Comparison of ENCODE assay signal across 16 cellular contexts in genomic region chr13:114167445-114167844, GRCh38. TPM values are rescaled to one million over a fixed set of nuclear protein-coding genes. Genes with fewer than 3 reads are reported as not detected.
DNase-seq lines count a peak whose midpoint lies in the region; ATAC-seq and TF ChIP-seq lines count a peak whose summit lies in the region.
"Had no signal": no experiment of that assay in that cellular context is flagged by ENCODE, and none has a peak within 500 bp of the region (broad histone marks: within the 10 kb centered on the region; RNA-seq: fewer than 3 reads in every experiment).

No MANE protein-coding gene starts in this region.

- peaks cover 15% of the 10 kb centered on the region for H3K4me1 Mint-ChIP-seq in activated B cell treated with CpG ODN at 0.5 μM for 24 hours
- H3K4me1 Mint-ChIP-seq in naive thymus-derived CD4-positive, alpha-beta T cell: peaks cover 27 to 62% (median 61%) of the 10 kb centered on the region in 7 donors

- H3K4me3 Mint-ChIP-seq in activated B cell treated with CpG ODN at 0.5 μM for 24 hours: no peak overlapping the region
- H3K4me3 Mint-ChIP-seq in naive thymus-derived CD4-positive, alpha-beta T cell: peak overlapping the region in 9 of 10 donors; percentile 3 to 74 (median 56)
- H3K4me3 Mint-ChIP-seq: effector memory CD8-positive, alpha-beta T cell; natural killer cell had no signal

- DNase-seq in CD1c-positive myeloid dendritic cell (ENCODE audit: extremely low spot score): peak; percentile 52
- peak; percentile 27 for DNase-seq in KG1 (lab: John Stamatoyannopoulos, UW)
- no peak for DNase-seq in activated B cell treated with CpG ODN at 0.5 μM for 24 hours
- peak in 3 of 9 donors; percentile 29 to 44 (median 41) for DNase-seq in naive thymus-derived CD4-positive, alpha-beta T cell
- DNase-seq in NCI-H1436 treated with DMSO at 0.1 percent for 48 hours (lab: John Stamatoyannopoulos, UW): no peak
- DNase-seq in activated CD8-positive, alpha-beta memory T cell treated with anti-CD3 and anti-CD28 coated beads, Interleukin-2, amount 50 U/mL, for 48 hours: no peak
- DNase-seq in NK-92 treated with Interleukin-12 subunit alpha and Interleukin-12 subunit beta, amount 100 ng/mL, for 24 hours (lab: John Stamatoyannopoulos, UW): no peak
- no peak for DNase-seq in iPS-NIHi11 (ENCODE audit: low spot score)
- DNase-seq: activated CD4-positive, alpha-beta T cell treated with anti-CD3 and anti-CD28 coated beads for 48 hours; effector memory CD8-positive, alpha-beta T cell; foreskin melanocyte; natural killer cell; NCI-H2171 treated with DMSO at 0.1 percent for 48 hours had no signal

- no peaks in the 10 kb centered on the region for H3K9me3 ChIP-seq in naive thymus-derived CD4-positive, alpha-beta T cell (ENCODE audit: control insufficient read depth in 2 of 3, low read length in 3 of 3)

- TF ChIP-seq CTCF in activated B cell treated with CpG ODN at 0.5 μM for 24 hours (IDR thresholded peaks at IDR 0.05): no peak

- H3K36me3 Mint-ChIP-seq in activated B cell treated with CpG ODN at 0.5 μM for 24 hours (ENCODE audit: low read depth): no peaks in the 10 kb centered on the region
- H3K36me3 Mint-ChIP-seq in naive thymus-derived CD4-positive, alpha-beta T cell: peaks cover 0 to 10% (median 0%) of the 10 kb centered on the region in 5 donors
- H3K36me3 Mint-ChIP-seq: natural killer cell had no signal

- peak overlapping the region; percentile 34 for H3K27ac ChIP-seq in naive thymus-derived CD4-positive, alpha-beta T cell (ENCODE audit: low read depth, low read length)

- intact Hi-C loops in activated B cell treated with CpG ODN at 0.5 μM for 24 hours (cut with micrococcal nuclease): no loop called here
- intact Hi-C loops in naive thymus-derived CD4-positive, alpha-beta T cell (cut with micrococcal nuclease): loop anchor here in 1 of 2 donors (1.0 to 5.0 kb wide), 2 partner anchors 9 to 35 kb away; partner anchors contain the start of gene RASA3

- no peaks in the 10 kb centered on the region for H3K36me3 ChIP-seq in naive thymus-derived CD4-positive, alpha-beta T cell (ENCODE audit: control insufficient read depth in 2 of 3, insufficient read depth in 3 of 3, low read length in 3 of 3)
- H3K36me3 ChIP-seq: right atrium auricular region had no signal

- H3K27me3 Mint-ChIP-seq in activated B cell treated with CpG ODN at 0.5 μM for 24 hours: peaks cover 18% of the 10 kb centered on the region
- H3K27me3 Mint-ChIP-seq in naive thymus-derived CD4-positive, alpha-beta T cell: peaks cover 0 to 26% (median 0%) of the 10 kb centered on the region in 5 donors
- H3K27me3 Mint-ChIP-seq: effector memory CD8-positive, alpha-beta T cell had no signal

- H3K4me3 ChIP-seq in naive thymus-derived CD4-positive, alpha-beta T cell (ENCODE audit: low read length): no peak overlapping the region
- H3K4me3 ChIP-seq: right atrium auricular region had no signal

- H3K27me3 ChIP-seq in naive thymus-derived CD4-positive, alpha-beta T cell (ENCODE audit: control insufficient read depth in 2 of 2, insufficient read depth in 2 of 2, low read length in 2 of 2): no peaks in the 10 kb centered on the region
- H3K27me3 ChIP-seq: right atrium auricular region had no signal

- no peak overlapping the region for H3K27ac Mint-ChIP-seq in activated B cell treated with CpG ODN at 0.5 μM for 24 hours
- peak overlapping the region in 8 of 9 donors; percentile 83 to 96 (median 88) for H3K27ac Mint-ChIP-seq in naive thymus-derived CD4-positive, alpha-beta T cell
- H3K27ac Mint-ChIP-seq: natural killer cell had no signal

- CTCF ChIA-PET in activated B cell treated with CpG ODN at 0.5 μM for 24 hours (lab: Charles Lee): no interaction called here
- CTCF ChIA-PET in naive thymus-derived CD4-positive, alpha-beta T cell (lab: Charles Lee): interaction anchor here (0.6 to 1.4 kb wide), 6 partner anchors 8 to 85 kb away, joined by 3 to 5 read pairs (median 3); no protein-coding TSS in a partner anchor

- H3K4me1 ChIP-seq in naive thymus-derived CD4-positive, alpha-beta T cell (ENCODE audit: control insufficient read depth in 2 of 2, insufficient read depth in 2 of 2, low read length in 2 of 2): peaks cover 5 to 47% of the 10 kb centered on the region in 2 donors

- no peaks in the 10 kb centered on the region for H3K9me3 Mint-ChIP-seq in activated B cell treated with CpG ODN at 0.5 μM for 24 hours
- H3K9me3 Mint-ChIP-seq in naive thymus-derived CD4-positive, alpha-beta T cell: peaks cover 3 to 18% (median 10%) of the 10 kb centered on the region in 11 donors
- H3K9me3 Mint-ChIP-seq: effector memory CD8-positive, alpha-beta T cell; natural killer cell had no signal

- peak; percentile 28 for ATAC-seq in activated B cell treated with CpG ODN at 0.5 μM for 24 hours (ENCODE audit: low read depth)
- peak; percentile 76 for ATAC-seq in naive thymus-derived CD4-positive, alpha-beta T cell
- ATAC-seq: effector memory CD8-positive, alpha-beta T cell; natural killer cell had no signal

- POLR2A ChIA-PET in activated B cell treated with CpG ODN at 0.5 μM for 24 hours (lab: Charles Lee): no interaction called here
- POLR2A ChIA-PET in naive thymus-derived CD4-positive, alpha-beta T cell (lab: Charles Lee): interaction anchor here (0.7 to 10.7 kb wide), 12 partner anchors 8 to 37 kb away, joined by 3 to 100 read pairs (median 8); partner anchors contain the start of gene CFAP97D2

RNA-seq across cellular contexts. Expression of gene CFAP97D2, which starts 11.6 kb away (rescaled TPM):
- total RNA-seq in activated B cell treated with CpG ODN at 0.5 μM for 24 hours: not detected in 2 replicates
- 1 to 10 TPM in 1 of 5 experiments, under 1 TPM in 1, not detected in 3; 0.27 to 1.1 TPM for total RNA-seq in naive thymus-derived CD4-positive, alpha-beta T cell
- under 1 TPM in 1 of 2 donors, not detected in 1; 0.33 TPM for polyA plus RNA-seq in naive thymus-derived CD4-positive, alpha-beta T cell
- total RNA-seq: MCF 10A, right atrium auricular region had no signal
- polyA plus RNA-seq: keratinocyte had no signal

RNA-seq across cellular contexts. Expression of gene RASA3, which starts 35.0 kb away (rescaled TPM):
- 17.5 and 20.4 TPM in 2 replicates for total RNA-seq in activated B cell treated with CpG ODN at 0.5 μM for 24 hours
- total RNA-seq in naive thymus-derived CD4-positive, alpha-beta T cell: 100 to 1,000 TPM; 110 to 227 (median 199) TPM
- polyA plus RNA-seq in naive thymus-derived CD4-positive, alpha-beta T cell: 100 to 1,000 TPM; 109 to 195 TPM

Comparison
In these comparisons a context has a peak if more than half of its experiments do, and no peak if none do; other contexts are left out.
1. DNase-seq: peak in CD1c-positive myeloid dendritic cell (single experiment) and KG1 (single experiment); none in activated B cell treated with CpG ODN at 0.5 μM for 24 hours (single experiment), NCI-H1436 treated with DMSO at 0.1 percent for 48 hours (single experiment), activated CD8-positive, alpha-beta memory T cell treated with anti-CD3 and anti-CD28 coated beads, Interleukin-2, amount 50 U/mL, for 48 hours (single experiment), NK-92 treated with Interleukin-12 subunit alpha and Interleukin-12 subunit beta, amount 100 ng/mL, for 24 hours (single experiment) and iPS-NIHi11 (single experiment).